ENCODE assay signal across 8 cellular contexts in genomic region chr19:16111160-16111908, GRCh38. TPM values are rescaled to one million over a fixed set of nuclear protein-coding genes. Genes with fewer than 3 reads are reported as not detected.
A peak's percentile ranks its signal among the peaks of the same experiment; 100 is the strongest.
DNase-seq lines count a peak whose midpoint lies in the region; ATAC-seq and TF ChIP-seq lines count a peak whose summit lies in the region.

RAB8A (plus strand) TSS chr19:16111889; CDS start chr19:16111902, 13 bp downstream.

- peak; percentile 69 to 81 for TF ChIP-seq CTCF in Caco-2 (IDR thresholded peaks at IDR 0.05; ENCODE audit: insufficient read depth in 1 of 2, low read depth in 1 of 2, low read length in 1 of 2, severe bottlenecking in 1 of 2, unreplicated experiment in 1 of 2)

- H3K9me3 ChIP-seq in Caco-2: no peaks in the 10 kb centered on the region
- no peaks in the 10 kb centered on the region for H3K9me3 ChIP-seq in effector memory CD4-positive, alpha-beta T cell (ENCODE audit: control insufficient read depth, low read length)

- peak within 1 kb of the TSS; percentile 96 for H3K4me3 Mint-ChIP-seq in Caco-2 (ENCODE audit: unreplicated experiment)

- peaks cover 26% of the 10 kb centered on the region for H3K4me1 ChIP-seq in Caco-2
- peaks cover 20% of the 10 kb centered on the region for H3K4me1 ChIP-seq in effector memory CD4-positive, alpha-beta T cell (ENCODE audit: control insufficient read depth, insufficient read depth, low read length, poor library complexity, severe bottlenecking)

- no peaks in the 10 kb centered on the region for H3K9me3 Mint-ChIP-seq in Caco-2 (ENCODE audit: unreplicated experiment)

- peak; percentile 73 for ATAC-seq in GM21360 (IDR thresholded peaks at IDR 0.05; ENCODE audit: unreplicated experiment)

- H3K27me3 Mint-ChIP-seq in Caco-2 (ENCODE audit: insufficient read depth, unreplicated experiment): no peaks in the 10 kb centered on the region

- no peaks in the 10 kb centered on the region for H3K27me3 ChIP-seq in Caco-2 (replicated peaks; ENCODE audit: control insufficient read depth, insufficient read depth, low read length)
- H3K27me3 ChIP-seq in effector memory CD4-positive, alpha-beta T cell (replicated peaks; ENCODE audit: control insufficient read depth, insufficient read depth, low read length, poor library complexity, severe bottlenecking): no peaks in the 10 kb centered on the region

- peak within 1 kb of the TSS; percentile 95 for H3K27ac Mint-ChIP-seq in Caco-2 (ENCODE audit: unreplicated experiment)

- peak within 1 kb of the TSS; percentile 72 for H3K4me3 ChIP-seq in Caco-2 (ENCODE audit: low read depth, low read length)
- H3K4me3 ChIP-seq in effector memory CD4-positive, alpha-beta T cell (ENCODE audit: insufficient read depth, low read depth, low read length, poor library complexity, severe bottlenecking): peak within 1 kb of the TSS; percentile 97

- H3K4me1 Mint-ChIP-seq in Caco-2 (ENCODE audit: low read depth, unreplicated experiment): peaks cover 20% of the 10 kb centered on the region

- H3K27ac ChIP-seq in effector memory CD4-positive, alpha-beta T cell (ENCODE audit: insufficient read depth, low read length, poor library complexity, severe bottlenecking): peak within 1 kb of the TSS; percentile 95

- H3K36me3 Mint-ChIP-seq in Caco-2 (ENCODE audit: insufficient read depth, unreplicated experiment): peaks cover 40% of the 10 kb centered on the region

- CTCF ChIA-PET in Caco-2 (lab: Charles Lee): interaction anchor here (0.5 to 2.0 kb wide), 11 partner anchors 17 to 1194 kb away, joined by 3 to 12 read pairs (median 5); partner anchors contain the start of genes FAM32A and TPM4
- CTCF ChIA-PET in activated CD8-positive, alpha-beta memory T cell treated with anti-CD3 and anti-CD28 coated beads for 36 hours (lab: Charles Lee): interaction anchor here (0.7 to 2.1 kb wide), 15 partner anchors 12 to 71 kb away, joined by 3 to 10 read pairs (median 5); partner anchors contain the start of gene TPM4

- no TSS peak for BruUV-seq in Caco-2 (replicated peaks; lab: Mats Ljungman, UMichigan)

- DNase-seq in Caco-2 (peak; percentile 98), HT1080 (ENCODE audit: low read depth) (peak; percentile 99), NOMO-1 (lab: John Stamatoyannopoulos, UW; ENCODE audit: unreplicated experiment in 2 of 2) (peak; percentile 100), medulla oblongata (ENCODE audit: extremely low spot score) (peak; percentile 100)
- peak; percentile 97 to 99 (median 98) for DNase-seq in effector memory CD4-positive, alpha-beta T cell
- peak; percentile 97 for DNase-seq in stimulated activated CD8-positive, alpha-beta memory T cell treated with anti-CD3 and anti-CD28 coated beads, Interleukin-12 subunit alpha, Interleukin-12 subunit beta, amount 100 ng/mL, for 1 hour (ENCODE audit: low read depth)

- POLR2A ChIA-PET in Caco-2 (lab: Charles Lee): interaction anchor here (0.8 to 1.2 kb wide), 4 partner anchors 9 to 35 kb away, joined by 4 to 6 read pairs (median 4); partner anchors contain the start of gene TPM4
- POLR2A ChIA-PET in activated CD8-positive, alpha-beta memory T cell treated with anti-CD3 and anti-CD28 coated beads for 36 hours (lab: Charles Lee): interaction anchor here (0.7 to 2.1 kb wide), 5 partner anchors 12 to 118 kb away, joined by 3 to 11 read pairs (median 3); partner anchors contain the start of gene TPM4

- no peaks in the 10 kb centered on the region for H3K36me3 ChIP-seq in Caco-2 (ENCODE audit: control insufficient read depth, insufficient read depth, low read length)
- peaks cover 7% of the 10 kb centered on the region for H3K36me3 ChIP-seq in effector memory CD4-positive, alpha-beta T cell (ENCODE audit: control insufficient read depth, insufficient read depth, low read length)

- intact Hi-C loops in Caco-2 (cut with micrococcal nuclease; ENCODE audit: unreplicated experiment): loop anchor here (1.0 to 2.0 kb wide), 6 partner anchors 13 to 71 kb away; partner anchors contain the start of gene TPM4

RNA-seq across cellular contexts. Expression of gene RAB8A, which starts in this region (rescaled TPM):
- total RNA-seq in Caco-2 (2022): 108 and 129 TPM in 2 replicates
- total RNA-seq in HT1080 (2014; rRNA removed; shearing (Covaris generic)): 59.0 and 79.1 TPM in 2 replicates
- 60.3 and 62.9 TPM in 2 replicates for polyA plus RNA-seq in HT1080 (2015; cell fraction: cytosol; rRNA removed)
- 50.3 and 52.5 TPM in 2 replicates for polyA plus RNA-seq in HT1080 (2015; cell fraction: nucleus; rRNA removed)
- 100 to 1,000 TPM; 226 to 255 TPM for total RNA-seq in activated CD8-positive, alpha-beta memory T cell treated with anti-CD3 and anti-CD28 coated beads for 36 hours

Comparison
In these comparisons a context has a peak if more than half of its experiments do, and no peak if none do; other contexts are left out.
1. Peak in every context shown above with its lines: DNase-seq, ATAC-seq, H3K4me3 ChIP-seq and H3K27ac ChIP-seq.